ENCODE assay signal across 19 cellular contexts in genomic region chr1:156586323-156586722, GRCh38. TPM values are rescaled to one million over a fixed set of nuclear protein-coding genes. Genes with fewer than 3 reads are reported as not detected.
DNase-seq lines count a peak whose midpoint lies in the region; TF ChIP-seq lines count a peak whose summit lies in the region.
"Had no signal": no experiment of that assay in that cellular context is flagged by ENCODE, and none has a peak within 500 bp of the region (broad histone marks: within the 10 kb centered on the region; RNA-seq: fewer than 3 reads in every experiment).

No MANE protein-coding gene starts in this region.

- no peaks in the 10 kb centered on the region for H3K4me1 ChIP-seq in breast epithelium

- no peak overlapping the region for H3K27ac ChIP-seq in breast epithelium
- H3K27ac ChIP-seq in RWPE1, result 0 out of 2 replicates have a peak overlapping the region, but pooled peaks have one; percentile 7
- no peak overlapping the region for H3K27ac ChIP-seq in coronary artery
- no peak overlapping the region for H3K27ac ChIP-seq in brain microvascular endothelial cell
- H3K27ac ChIP-seq: HL-60 had no signal

- DNase-seq in MCF 10A (ENCODE audit: unreplicated experiment) (no peak), breast epithelium (ENCODE audit: low spot score in 2 of 2) (no peak), NCI-H146 treated with DMSO at 0.1 percent for 48 hours (lab: John Stamatoyannopoulos, UW; ENCODE audit: unreplicated experiment) (peak; percentile 69), RWPE1 (ENCODE audit: low spot score) (no peak), coronary artery (ENCODE audit: low spot score) (no peak), DMS53 treated with DMSO at 0.1 percent for 48 hours (lab: John Stamatoyannopoulos, UW; ENCODE audit: unreplicated experiment) (no peak), brain microvascular endothelial cell (no peak)
- DNase-seq: C1 segment of cervical spinal cord; CD4-positive, CD25-positive, alpha-beta regulatory T cell; CD8-positive, alpha-beta memory T cell; COR-L47; DMS 273 treated with DMSO at 0.1 percent for 48 hours; DMS53; H7 had no signal

- H3K36me3 ChIP-seq in breast epithelium (no peaks in the 10 kb centered on the region), brain microvascular endothelial cell (replicated peaks) (no peaks in the 10 kb centered on the region)

- intact Hi-C loops in MCF 10A (cut with micrococcal nuclease) (no loop called here), breast epithelium (cut with DNase I; ENCODE audit: low total_unique reads) (loop anchor here (10.0 kb wide), 1 partner anchor 68 kb away; no protein-coding TSS in a partner anchor)

- H3K27ac Mint-ChIP-seq in MCF 10A (ENCODE audit: low read depth, unreplicated experiment), result peak overlapping the region; percentile 27
- H3K27ac Mint-ChIP-seq: B cell; CD4-positive, CD25-positive, alpha-beta regulatory T cell; GM23338 had no signal

- in situ Hi-C loops in brain microvascular endothelial cell (cut with HindIII; ENCODE audit: low pct_ligation_motif_present, low sequenced_read_pairs), result no loop called here

- BruUV-seq in MCF 10A (replicated peaks; lab: Mats Ljungman, UMichigan), result no TSS peak

- no peak overlapping the region for H3K4me3 ChIP-seq in breast epithelium
- no peak overlapping the region for H3K4me3 ChIP-seq in coronary artery
- H3K4me3 ChIP-seq in brain microvascular endothelial cell (ENCODE audit: low read depth, low read length), result no peak overlapping the region
- H3K4me3 ChIP-seq: GM23338 had no signal

- no peak for TF ChIP-seq CTCF in MCF 10A (IDR thresholded peaks at IDR 0.05; ENCODE audit: unreplicated experiment)
- no peak for TF ChIP-seq CTCF in breast epithelium (IDR thresholded peaks at IDR 0.05)
- TF ChIP-seq CTCF in RWPE1 (conservative IDR thresholded peaks at IDR 0.05; ENCODE audit: low read depth), result no peak
- no peak for TF ChIP-seq CTCF in coronary artery (IDR thresholded peaks at IDR 0.05)
- no peak for TF ChIP-seq CTCF in brain microvascular endothelial cell (IDR thresholded peaks at IDR 0.05; ENCODE audit: low read depth, low read length, missing control alignments)

- no peaks in the 10 kb centered on the region for H3K9me3 ChIP-seq in breast epithelium

- no peaks in the 10 kb centered on the region for H3K36me3 Mint-ChIP-seq in MCF 10A (ENCODE audit: insufficient read depth, unreplicated experiment)
- H3K36me3 Mint-ChIP-seq: CD4-positive, CD25-positive, alpha-beta regulatory T cell had no signal

- peaks cover 13% of the 10 kb centered on the region for H3K4me1 Mint-ChIP-seq in MCF 10A (ENCODE audit: insufficient read depth, unreplicated experiment)

- no peaks in the 10 kb centered on the region for H3K27me3 ChIP-seq in breast epithelium
- H3K27me3 ChIP-seq in brain microvascular endothelial cell (replicated peaks), result no peaks in the 10 kb centered on the region

- POLR2A ChIA-PET in MCF 10A (lab: Yijun Ruan, JAX) (interaction anchor here (0.6 to 2.8 kb wide), 8 partner anchors 15 to 129 kb away, joined by 3 to 17 read pairs (median 4); partner anchors contain the start of gene GPATCH4), RWPE1 (lab: Yijun Ruan, JAX; ENCODE audit: low non-redundant PET) (interaction anchor here (0.9 kb wide), 1 partner anchor 10 kb away, joined by 3 read pairs; no protein-coding TSS in a partner anchor)

- no peak for TF ChIP-seq POLR2A in breast epithelium (IDR thresholded peaks at IDR 0.05)

- H3K9me3 Mint-ChIP-seq in MCF 10A (ENCODE audit: unreplicated experiment), result no peaks in the 10 kb centered on the region
- H3K9me3 Mint-ChIP-seq: CD4-positive, CD25-positive, alpha-beta regulatory T cell; CD8-positive, alpha-beta memory T cell; GM23338 had no signal

- H3K4me3 Mint-ChIP-seq in MCF 10A (ENCODE audit: unreplicated experiment), result no peak overlapping the region
- H3K4me3 Mint-ChIP-seq: B cell, GM23338 had no signal

- H3K27me3 Mint-ChIP-seq in MCF 10A (ENCODE audit: insufficient read depth, unreplicated experiment), result no peaks in the 10 kb centered on the region
- H3K27me3 Mint-ChIP-seq: B cell; CD4-positive, CD25-positive, alpha-beta regulatory T cell had no signal

- CTCF ChIA-PET in MCF 10A (lab: Yijun Ruan, JAX) (interaction anchor here (0.6 to 5.9 kb wide), 25 partner anchors 12 to 1549 kb away, joined by 3 to 64 read pairs (median 4); partner anchors contain the start of genes GPATCH4, HAPLN2 and NES), RWPE1 (lab: Yijun Ruan, JAX) (interaction anchor here (0.6 to 1.2 kb wide), 3 partner anchors 15 to 33 kb away, joined by 3 to 7 read pairs (median 4); partner anchors contain the start of genes GPATCH4 and HAPLN2)

RNA-seq across cellular contexts. Expression of gene NAXE, which starts 5.3 kb away (rescaled TPM):
- total RNA-seq in MCF 10A (2022), result 141 and 155 TPM in 2 replicates
- total RNA-seq in breast epithelium, result 10 to 100 TPM; 70.4 to 90.5 (median 75.5) TPM

RNA-seq across cellular contexts. Expression of gene TTC24, which starts 6.8 kb away (rescaled TPM):
- total RNA-seq in MCF 10A (2022), result not detected in 2 replicates
- not detected for total RNA-seq in breast epithelium
- total RNA-seq: A172, GM23338, HT1080 had no signal

RNA-seq across cellular contexts. Expression of gene IQGAP3, which starts 14.0 kb away (rescaled TPM):
- 36.4 and 48.3 TPM in 2 replicates for total RNA-seq in MCF 10A (2022)
- 1 to 10 TPM in 1 of 3 donors, under 1 TPM in 2; under 0.01 to 1.4 (median 0.15) TPM for total RNA-seq in breast epithelium

RNA-seq across cellular contexts. Expression of gene GPATCH4, which starts 15.0 kb away (rescaled TPM):
- total RNA-seq in MCF 10A (2022) (67.3 and 107 TPM in 2 replicates), breast epithelium (10 to 100 TPM; 20.2 to 31.1 (median 23.7) TPM)

RNA-seq across cellular contexts. Expression of gene HAPLN2, which starts 32.9 kb away (rescaled TPM):
- total RNA-seq in MCF 10A (2022) (not detected in 2 replicates), breast epithelium (not detected)
- total RNA-seq: B cell; CD4-positive, CD25-positive, alpha-beta regulatory T cell; CD8-positive, alpha-beta memory T cell; GM23338; HT1080 had no signal

Comparison
In these comparisons a context has a peak if more than half of its experiments do, and no peak if none do; other contexts are left out.
1. RNA of gene IQGAP3, which starts 14.0 kb away (total RNA-seq): 36.4 to 48.3 TPM in MCF 10A; under 0.01 to 1.4 TPM in breast epithelium; every median in the first group is over 10 times any median in the second.